8 cellular contexts compared by ENCODE assay signal in genomic region chr6:43575772-43576551, GRCh38. TPM values are rescaled to one million over a fixed set of nuclear protein-coding genes. Genes with fewer than 3 reads are reported as not detected.
DNase-seq lines count a peak whose midpoint lies in the region; ATAC-seq, FAIRE-seq and TF ChIP-seq lines count a peak whose summit lies in the region.

TSS of gene POLH (plus strand) at chr6:43576185. CDS start at chr6:43582320, 6,135 bp downstream.
TSS of gene XPO5 (minus strand) at chr6:43576038. CDS start at chr6:43575864, 174 bp downstream.

- H3K9ac ChIP-seq in keratinocyte (ENCODE audit: control insufficient read depth, extremely low read depth, insufficient read depth, low read length), result peak within 1 kb of the TSS; percentile 87

- TF ChIP-seq POLR2A in GM19099 (IDR thresholded peaks at IDR 0.05; ENCODE audit: extremely low read depth, insufficient read length, low read depth), result peak; percentile 99

- H3K9me1 ChIP-seq in keratinocyte (ENCODE audit: control insufficient read depth, extremely low read depth, insufficient read depth, low read length), result no peaks in the 10 kb centered on the region

- peak within 1 kb of the TSS; percentile 99 for H2AFZ ChIP-seq in keratinocyte (ENCODE audit: control insufficient read depth, low read length)

- H3K27me3 ChIP-seq in keratinocyte (ENCODE audit: control insufficient read depth, extremely low read depth, insufficient read depth, low read length), result no peaks in the 10 kb centered on the region

- no peaks in the 10 kb centered on the region for H4K20me1 ChIP-seq in keratinocyte (ENCODE audit: control insufficient read depth, extremely low read depth, insufficient read depth, low read length)

- peak; percentile 61 for ATAC-seq in HG03378 (IDR thresholded peaks at IDR 0.05; ENCODE audit: unreplicated experiment)

- peaks cover 15% of the 10 kb centered on the region for H3K4me1 ChIP-seq in keratinocyte (ENCODE audit: control insufficient read depth, extremely low read depth, insufficient read depth, low read length)

- no peaks in the 10 kb centered on the region for H3K9me3 ChIP-seq in keratinocyte (ENCODE audit: control insufficient read depth, low read depth, low read length)

- peak; percentile 8 to 18 (median 10) for TF ChIP-seq CTCF in keratinocyte (optimal IDR thresholded peaks at IDR 0.05 in 1 of 3, IDR thresholded peaks at IDR 0.05 in 1 of 3, conservative IDR thresholded peaks at IDR 0.05 in 1 of 3; ENCODE audit: extremely low read depth in 1 of 3, insufficient read depth in 2 of 3, low read length in 3 of 3)

- FAIRE-seq in keratinocyte (lab: Jason Lieb, UNC), result no peak

- dilution Hi-C loops in keratinocyte (cut with MboI; ENCODE audit: extremely low pct_ligation_motif_present, low sequenced_read_pairs), result no loop called here

- peak within 1 kb of the TSS; percentile 99 for H3K4me2 ChIP-seq in keratinocyte (ENCODE audit: control insufficient read depth, extremely low read depth, insufficient read depth, low read depth, low read length)

- peak; percentile 100 for DNase-seq in AG20443 (ENCODE audit: low spot score)
- DNase-seq in NCI-H460 (ENCODE audit: extremely low read depth, low read depth), result peak; percentile 86
- DNase-seq in activated CD4-positive, CD25-positive, alpha-beta regulatory T cell treated with anti-CD3 and anti-CD28 coated beads, Interleukin-2, amount 50 U/mL, for 72 hours, result peak; percentile 91
- peak; percentile 18 to 47 for DNase-seq in cerebellar nuclear complex (lab: John Stamatoyannopoulos, UW)
- peak; percentile 41 for DNase-seq in keratinocyte (ENCODE audit: low read depth, low spot score)
- peak; percentile 79 to 89 (median 81) for DNase-seq in stimulated activated CD4-positive, alpha-beta T cell treated with anti-CD3 and anti-CD28 coated beads, Interleukin-12 subunit alpha, Interleukin-12 subunit beta, amount 100 ng/mL, for 48 hours (ENCODE audit: low read depth in 2 of 3, low spot score in 1 of 3)

- peaks cover 12 to 24% of the 10 kb centered on the region in 2 experiments for H3K36me3 ChIP-seq in keratinocyte (ENCODE audit: control insufficient read depth in 2 of 2, extremely low read depth in 1 of 2, insufficient read depth in 2 of 2, low read length in 2 of 2)

- peak within 1 kb of the TSS; percentile 91 to 100 (median 99) for H3K4me3 ChIP-seq in keratinocyte (ENCODE audit: control insufficient read depth in 2 of 3, extremely low read depth in 1 of 3, insufficient read depth in 2 of 3, low read depth in 1 of 3, low read length in 3 of 3)

- H3K27ac ChIP-seq in keratinocyte (ENCODE audit: control insufficient read depth, insufficient read depth, low read length), result peak within 1 kb of the TSS; percentile 90

- peaks cover 69% of the 10 kb centered on the region for H3K79me2 ChIP-seq in keratinocyte (ENCODE audit: control insufficient read depth, insufficient read depth, low read length)

RNA-seq across cellular contexts. Expression of gene POLH, which starts in this region (rescaled TPM):
- 8.3 and 8.7 TPM in 2 replicates for total RNA-seq in NCI-H460 (2014; rRNA removed; shearing (Covaris generic))
- 8.3 and 11.0 TPM in 2 replicates for polyA plus RNA-seq in NCI-H460 (2014; cell fraction: nucleus; rRNA removed)
- polyA plus RNA-seq in keratinocyte, result 24.4 to 32.3 TPM (median 29.9 TPM) in 3 replicates
- 43.9 TPM for polyA plus RNA-seq in keratinocyte (2011; ENCODE audit: low read depth)
- 19.6 and 27.9 TPM in 2 replicates for polyA plus RNA-seq in keratinocyte (2011; cell fraction: cytosol; rRNA removed)
- polyA plus RNA-seq in keratinocyte (2011; cell fraction: nucleus; rRNA removed), result 45.7 and 47.3 TPM in 2 replicates
- 20.0 and 22.2 TPM in 2 replicates for polyA plus RNA-seq in keratinocyte (2012; ENCODE audit: low replicate concordance)
- polyA minus RNA-seq in keratinocyte, result 16.7 to 65.0 TPM (median 45.9 TPM) in 3 replicates
- 21.7 TPM for polyA minus RNA-seq in keratinocyte (2011; cell fraction: cytosol; rRNA and poly(A)+ RNA removed)
- polyA minus RNA-seq in keratinocyte (2011; cell fraction: nucleus; rRNA and poly(A)+ RNA removed), result 42.8 and 70.7 TPM in 2 replicates

RNA-seq across cellular contexts. Expression of gene XPO5, which starts in this region (rescaled TPM):
- total RNA-seq in NCI-H460 (2014; rRNA removed; shearing (Covaris generic)), result 55.3 and 56.2 TPM in 2 replicates
- polyA plus RNA-seq in NCI-H460 (2014; cell fraction: nucleus; rRNA removed), result 36.2 and 43.4 TPM in 2 replicates
- polyA plus RNA-seq in keratinocyte, result 40.5 to 49.9 TPM (median 46.3 TPM) in 3 replicates
- 35.8 TPM for polyA plus RNA-seq in keratinocyte (2011; ENCODE audit: low read depth)
- 32.4 and 47.8 TPM in 2 replicates for polyA plus RNA-seq in keratinocyte (2011; cell fraction: cytosol; rRNA removed)
- 74.5 and 82.2 TPM in 2 replicates for polyA plus RNA-seq in keratinocyte (2011; cell fraction: nucleus; rRNA removed)
- 26.8 and 29.9 TPM in 2 replicates for polyA plus RNA-seq in keratinocyte (2012; ENCODE audit: low replicate concordance)
- polyA minus RNA-seq in keratinocyte, result 62.6 to 98.8 TPM (median 88.1 TPM) in 3 replicates
- polyA minus RNA-seq in keratinocyte (2011; cell fraction: cytosol; rRNA and poly(A)+ RNA removed), result 35.5 TPM
- polyA minus RNA-seq in keratinocyte (2011; cell fraction: nucleus; rRNA and poly(A)+ RNA removed), result 55.3 and 89.2 TPM in 2 replicates

Comparison
In these comparisons a context has a peak if more than half of its experiments do, and no peak if none do; other contexts are left out.
1. Peak in every context shown above with its lines: DNase-seq, ATAC-seq, H3K4me3 ChIP-seq and H3K27ac ChIP-seq.
2. DNase-seq: peak in every context shown above with its lines; median percentile 100 in AG20443; 91 in activated CD4-positive, CD25-positive, alpha-beta regulatory T cell treated with anti-CD3 and anti-CD28 coated beads, Interleukin-2, amount 50 U/mL, for 72 hours; 86 in NCI-H460; 81 in stimulated activated CD4-positive, alpha-beta T cell treated with anti-CD3 and anti-CD28 coated beads, Interleukin-12 subunit alpha, Interleukin-12 subunit beta, amount 100 ng/mL, for 48 hours; 41 in keratinocyte; 32 in cerebellar nuclear complex.